18 cellular contexts compared by ENCODE assay signal in the genomic region with DNA sequence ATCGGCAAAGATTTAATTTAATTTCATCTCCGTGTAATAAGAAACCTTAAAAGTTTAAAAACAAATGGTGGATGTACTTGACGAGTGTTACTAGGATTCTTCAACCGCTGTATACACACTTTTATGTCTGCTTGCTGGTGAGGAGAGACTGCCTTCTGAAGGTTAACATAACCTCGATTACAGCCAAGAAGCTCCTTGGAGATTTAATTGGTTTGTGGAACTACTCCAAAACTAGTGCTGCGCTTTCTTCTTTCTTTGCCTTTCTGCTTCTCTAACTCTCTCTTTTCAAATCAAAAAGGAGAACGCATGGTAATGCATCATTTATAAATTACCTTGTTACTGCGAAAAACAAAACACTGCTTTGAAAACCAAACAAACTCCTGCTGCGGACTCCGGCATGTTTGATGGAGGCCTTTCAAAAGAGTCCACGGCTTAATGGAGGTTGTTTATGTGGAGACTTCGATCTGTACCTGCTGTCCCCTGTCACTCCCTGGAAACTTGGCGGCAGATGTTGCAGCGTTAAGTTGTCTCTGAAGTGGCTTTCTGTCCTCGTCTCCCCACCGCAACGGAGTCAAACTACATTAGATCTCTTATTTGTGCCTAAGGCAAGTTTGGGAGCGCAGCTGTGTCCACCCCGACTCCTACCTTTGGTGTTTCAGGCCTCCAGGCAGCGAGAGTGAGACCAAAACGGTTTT.
DNase-seq lines count a peak whose midpoint lies in the region; ATAC-seq, FAIRE-seq and TF ChIP-seq lines count a peak whose summit lies in the region.
"Had no signal": no experiment of that assay in that cellular context is flagged by ENCODE, and none has a peak within 500 bp of the region (broad histone marks: within the 10 kb centered on the region; RNA-seq: fewer than 3 reads in every experiment).

No MANE protein-coding gene starts in this region.

- H3K27me3 ChIP-seq in HUES48 (ENCODE audit: control insufficient read depth, insufficient read depth, low read length) (peaks cover 24% of the 10 kb centered on the region), dorsolateral prefrontal cortex (peaks cover 0 to 27% (median 0%) of the 10 kb centered on the region in 45 donors), kidney epithelial cell (ENCODE audit: control insufficient read depth, insufficient read depth, low read length) (no peaks in the 10 kb centered on the region), rectal smooth muscle tissue (ENCODE audit: control insufficient read depth, insufficient read depth, low read length) (no peaks in the 10 kb centered on the region)
- H3K27me3 ChIP-seq: body of pancreas, SJCRH30 had no signal

- intact Hi-C loops in dorsolateral prefrontal cortex (cut with DNase I), result no loop called here

- ATAC-seq in GM19467 (IDR thresholded peaks at IDR 0.05; ENCODE audit: unreplicated experiment), result no peak
- ATAC-seq: body of pancreas had no signal

- H3K36me3 ChIP-seq in HUES48 (ENCODE audit: control insufficient read depth, insufficient read depth, low read length) (no peaks in the 10 kb centered on the region), kidney epithelial cell (ENCODE audit: control insufficient read depth, insufficient read depth, low read length) (no peaks in the 10 kb centered on the region), rectal smooth muscle tissue (ENCODE audit: control insufficient read depth, insufficient read depth, low read length) (peaks cover 6% of the 10 kb centered on the region)
- H3K36me3 ChIP-seq: HAP-1 had no signal

- H3K9me3 ChIP-seq in HUES48 (ENCODE audit: control insufficient read depth, insufficient read depth, low read length), result no peaks in the 10 kb centered on the region
- H3K9me3 ChIP-seq: body of pancreas, HAP-1, SJCRH30 had no signal

- no peak for TF ChIP-seq CTCF in dorsolateral prefrontal cortex (IDR thresholded peaks at IDR 0.05 in 54 of 56, conservative IDR thresholded peaks at IDR 0.05 in 2 of 56; ENCODE audit: low read depth in 1 of 56, partially characterized antibody in 56 of 56)
- TF ChIP-seq CTCF in kidney epithelial cell (IDR thresholded peaks at IDR 0.05; ENCODE audit: insufficient read depth, low read length, poor library complexity, severe bottlenecking), result no peak

- no peak overlapping the region for H3K27ac ChIP-seq in HUES48 (ENCODE audit: low read depth, low read length)
- peak overlapping the region in 7 of 59 donors; percentile 14 to 55 (median 44) for H3K27ac ChIP-seq in dorsolateral prefrontal cortex
- peak overlapping the region; percentile 48 for H3K27ac ChIP-seq in rectal smooth muscle tissue (ENCODE audit: low read depth, low read length)
- H3K27ac ChIP-seq: body of pancreas, SJCRH30 had no signal

- FAIRE-seq in RCC 7860 (lab: Jason Lieb, UNC), result no peak

- H3K4me1 ChIP-seq in HUES48 (ENCODE audit: control insufficient read depth, insufficient read depth, low read length) (peaks cover 7% of the 10 kb centered on the region), rectal smooth muscle tissue (ENCODE audit: control insufficient read depth, insufficient read depth, low read length) (no peaks in the 10 kb centered on the region)
- H3K4me1 ChIP-seq: body of pancreas, SJCRH30 had no signal

- H3K4me3 ChIP-seq in HUES48 (ENCODE audit: low read depth, low read length) (peak overlapping the region; percentile 61), dorsolateral prefrontal cortex (peak overlapping the region in 55 of 59 donors; percentile 1 to 61 (median 41)), kidney epithelial cell (ENCODE audit: low read depth, low read length) (peak overlapping the region; percentile 42), rectal smooth muscle tissue (ENCODE audit: low read length) (no peak overlapping the region)
- H3K4me3 ChIP-seq: body of pancreas, HAP-1, SJCRH30 had no signal

- no peak overlapping the region for H3K9ac ChIP-seq in HUES48 (ENCODE audit: low read depth, low read length)
- no peak overlapping the region for H3K9ac ChIP-seq in rectal smooth muscle tissue (ENCODE audit: low read length)

- DNase-seq in dorsolateral prefrontal cortex, result no peak
- no peak for DNase-seq in kidney epithelial cell (ENCODE audit: low read depth)
- DNase-seq in DMS153 treated with DMSO at 0.1 percent for 48 hours (lab: John Stamatoyannopoulos, UW; ENCODE audit: unreplicated experiment), result no peak
- no peak for DNase-seq in RCC 7860 (ENCODE audit: low spot score)
- no peak for DNase-seq in activated CD4-positive, CD25-positive, alpha-beta regulatory T cell treated with anti-CD3 and anti-CD28 coated beads, Interleukin-2, amount 50 U/mL, for 72 hours
- DNase-seq: activated CD4-positive, alpha-beta T cell treated with anti-CD3 and anti-CD28 coated beads for 4 hours; activated CD8-positive, alpha-beta memory T cell treated with anti-CD3 and anti-CD28 coated beads, Interleukin-2, amount 50 U/mL, for 4 hours; activated naive CD4-positive, alpha-beta T cell treated with anti-CD3 and anti-CD28 coated beads for 36 hours; body of pancreas; CD4-positive, alpha-beta T cell; naive B cell; NCI-H187 treated with DMSO at 0.1 percent for 48 hours; NCI-H446 treated with DMSO at 0.1 percent for 48 hours; SJCRH30 had no signal
